9 cellular contexts compared by ENCODE assay signal in the genomic region with DNA sequence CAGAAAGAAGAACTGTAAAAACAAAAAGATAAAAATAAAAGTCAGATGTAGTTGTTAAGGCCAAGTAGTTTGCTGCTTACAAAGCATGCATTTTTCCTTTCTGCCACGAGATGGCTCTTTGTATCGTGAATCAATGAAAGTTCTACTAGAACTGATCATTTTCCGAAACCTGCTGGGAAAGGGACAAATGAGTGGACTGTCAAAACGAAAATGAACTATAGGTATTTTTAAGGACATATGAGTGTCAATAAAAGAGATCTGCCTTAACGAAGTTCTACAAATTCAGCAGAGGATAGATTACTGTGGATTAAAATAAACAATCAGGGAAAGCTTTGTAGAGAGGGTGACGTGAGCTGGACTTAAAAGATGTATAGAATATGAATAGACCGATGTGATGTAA. TPM values are rescaled to one million over a fixed set of nuclear protein-coding genes. Genes with fewer than 3 reads are reported as not detected.
DNase-seq lines count a peak whose midpoint lies in the region; ATAC-seq and TF ChIP-seq lines count a peak whose summit lies in the region.
"Had no signal": no experiment of that assay in that cellular context is flagged by ENCODE, and none has a peak within 500 bp of the region (broad histone marks: within the 10 kb centered on the region; RNA-seq: fewer than 3 reads in every experiment).

No MANE protein-coding gene starts in this region.

- H2AFZ ChIP-seq in OCI-LY7 (ENCODE audit: low read length): no peak overlapping the region

- intact Hi-C loops in CD8-positive, alpha-beta T cell (cut with DNase I, micrococcal nuclease): loop anchor here (1.0 to 2.0 kb wide), 3 partner anchors 154 to 698 kb away; no protein-coding TSS in a partner anchor
- intact Hi-C loops in OCI-LY7 (cut with micrococcal nuclease; ENCODE audit: unreplicated experiment) (loop anchor here (5.0 kb wide), 1 partner anchor 157 kb away; no protein-coding TSS in a partner anchor), dorsolateral prefrontal cortex (cut with DNase I) (loop anchor here in 1 of 2 donors (2.0 to 5.0 kb wide), 2 partner anchors 47 to 154 kb away; no protein-coding TSS in a partner anchor)

- no peaks in the 10 kb centered on the region for H3K4me1 Mint-ChIP-seq in CD8-positive, alpha-beta T cell (ENCODE audit: low read depth)
- peaks cover 30% of the 10 kb centered on the region for H3K4me1 Mint-ChIP-seq in nephron progenitor cell

- H4K20me1 ChIP-seq in OCI-LY7 (ENCODE audit: insufficient read depth, low read length): no peaks in the 10 kb centered on the region

- H3K9me3 ChIP-seq in CD8-positive, alpha-beta T cell (ENCODE audit: low read length): no peaks in the 10 kb centered on the region
- H3K9me3 ChIP-seq in OCI-LY7 (ENCODE audit: low read length): no peaks in the 10 kb centered on the region

- CTCF ChIA-PET in CD8-positive, alpha-beta T cell (lab: Charles Lee): interaction anchor here (0.8 to 1.4 kb wide), 6 partner anchors 85 to 698 kb away, joined by 3 to 10 read pairs (median 3); no protein-coding TSS in a partner anchor
- CTCF ChIA-PET in OCI-LY7 (lab: Charles Lee; ENCODE audit: unreplicated experiment): interaction anchor here (0.5 kb wide), 1 partner anchor 216 kb away, joined by 3 read pairs; no protein-coding TSS in a partner anchor

- no peaks in the 10 kb centered on the region for H3K36me3 Mint-ChIP-seq in CD8-positive, alpha-beta T cell
- no peaks in the 10 kb centered on the region for H3K36me3 Mint-ChIP-seq in nephron progenitor cell (ENCODE audit: low read depth)

- no peaks in the 10 kb centered on the region for H3K27me3 ChIP-seq in CD8-positive, alpha-beta T cell (ENCODE audit: insufficient read depth, low read length)
- H3K27me3 ChIP-seq in dorsolateral prefrontal cortex: no peaks in the 10 kb centered on the region

- H3K4me1 ChIP-seq in CD8-positive, alpha-beta T cell (ENCODE audit: insufficient read depth, low read length): no peaks in the 10 kb centered on the region
- no peaks in the 10 kb centered on the region for H3K4me1 ChIP-seq in OCI-LY7 (ENCODE audit: insufficient read depth, low read length, poor library complexity, severe bottlenecking)

- TF ChIP-seq CTCF in CD8-positive, alpha-beta T cell (IDR thresholded peaks at IDR 0.05): peak; percentile 66
- TF ChIP-seq CTCF in OCI-LY7 (conservative IDR thresholded peaks at IDR 0.05; ENCODE audit: low read length): peak; percentile 75
- peak; percentile 53 to 90 (median 72) for TF ChIP-seq CTCF in dorsolateral prefrontal cortex (IDR thresholded peaks at IDR 0.05 in 54 of 56, conservative IDR thresholded peaks at IDR 0.05 in 2 of 56; ENCODE audit: low read depth in 1 of 56, partially characterized antibody in 56 of 56)
- TF ChIP-seq CTCF in nephron progenitor cell (IDR thresholded peaks at IDR 0.05): peak; percentile 74

- ATAC-seq in CD8-positive, alpha-beta T cell: no peak
- ATAC-seq in GM18861 (IDR thresholded peaks at IDR 0.05; ENCODE audit: unreplicated experiment): peak; percentile 56
- no peak for ATAC-seq in HG02571 (IDR thresholded peaks at IDR 0.05; ENCODE audit: unreplicated experiment)

- H3K27me3 Mint-ChIP-seq in CD8-positive, alpha-beta T cell (ENCODE audit: low read depth): peaks cover 5% of the 10 kb centered on the region
- peaks cover 9% of the 10 kb centered on the region for H3K27me3 Mint-ChIP-seq in nephron progenitor cell (ENCODE audit: low read depth, poor library complexity)

- POLR2A ChIA-PET in CD8-positive, alpha-beta T cell (lab: Charles Lee): no interaction called here
- POLR2A ChIA-PET in OCI-LY7 (lab: Charles Lee): no interaction called here

- no peaks in the 10 kb centered on the region for H3K79me2 ChIP-seq in OCI-LY7 (ENCODE audit: insufficient read depth, low read depth, low read length)

- no peak for DNase-seq in CD8-positive, alpha-beta T cell
- DNase-seq in OCI-LY7 (ENCODE audit: low spot score) (peak; percentile 21), dorsolateral prefrontal cortex (peak in 1 of 10 donors; percentile 21), nephron progenitor cell (no peak), mucosa of gallbladder (ENCODE audit: low spot score) (no peak), cerebellar nuclear complex (lab: John Stamatoyannopoulos, UW) (no peak)

- no peaks in the 10 kb centered on the region for H3K36me3 ChIP-seq in CD8-positive, alpha-beta T cell (ENCODE audit: insufficient read depth, low read length)
- no peaks in the 10 kb centered on the region for H3K36me3 ChIP-seq in OCI-LY7 (ENCODE audit: insufficient read depth, low read length)

- no peak overlapping the region for H3K4me3 Mint-ChIP-seq in CD8-positive, alpha-beta T cell
- H3K4me3 Mint-ChIP-seq in nephron progenitor cell: no peak overlapping the region

- BruUV-seq in OCI-LY7 (replicated peaks; lab: Mats Ljungman, UMichigan): no TSS peak

- no peaks in the 10 kb centered on the region for H3K9me2 ChIP-seq in OCI-LY7 (ENCODE audit: insufficient read depth, low read length)

- no peak overlapping the region for H3K27ac Mint-ChIP-seq in CD8-positive, alpha-beta T cell
- H3K27ac Mint-ChIP-seq in nephron progenitor cell: no peak overlapping the region

- no peaks in the 10 kb centered on the region for H3K9me3 Mint-ChIP-seq in CD8-positive, alpha-beta T cell
- H3K9me3 Mint-ChIP-seq in nephron progenitor cell: no peaks in the 10 kb centered on the region

- no peak overlapping the region for H3K4me2 ChIP-seq in OCI-LY7 (ENCODE audit: low read length)

- no peak overlapping the region for H3K27ac ChIP-seq in CD8-positive, alpha-beta T cell (ENCODE audit: low read depth, low read length)
- H3K27ac ChIP-seq in OCI-LY7 (ENCODE audit: low read depth, low read length, poor library complexity, severe bottlenecking) (no peak overlapping the region), dorsolateral prefrontal cortex (no peak overlapping the region)

- H3K4me3 ChIP-seq in CD8-positive, alpha-beta T cell (ENCODE audit: low read depth, low read length): no peak overlapping the region
- no peak overlapping the region for H3K4me3 ChIP-seq in OCI-LY7 (ENCODE audit: low read depth, low read length, poor library complexity, severe bottlenecking)
- peak overlapping the region in 3 of 59 donors; percentile 9 to 29 (median 20) for H3K4me3 ChIP-seq in dorsolateral prefrontal cortex

RNA-seq across cellular contexts. Expression of gene ELOA2, which starts 15.0 kb away (rescaled TPM):
- total RNA-seq in CD8-positive, alpha-beta T cell: not detected
- total RNA-seq in OCI-LY7 (2014; rRNA removed; shearing (Covaris generic)): not detected in 2 replicates
- total RNA-seq in OCI-LY7 (2022) (not detected in 2 replicates), dorsolateral prefrontal cortex (under 1 TPM in 1 of 120 experiments, not detected in 119; 0.26 TPM), mucosa of gallbladder (not detected)
- total RNA-seq: T-helper 2 cell treated with Interferon-gamma antibody and Interleukin-4, amounts not matched to agents 100 ng/mL and 5 ng/mL, for 36 hours had no signal
